In the genomic region with DNA sequence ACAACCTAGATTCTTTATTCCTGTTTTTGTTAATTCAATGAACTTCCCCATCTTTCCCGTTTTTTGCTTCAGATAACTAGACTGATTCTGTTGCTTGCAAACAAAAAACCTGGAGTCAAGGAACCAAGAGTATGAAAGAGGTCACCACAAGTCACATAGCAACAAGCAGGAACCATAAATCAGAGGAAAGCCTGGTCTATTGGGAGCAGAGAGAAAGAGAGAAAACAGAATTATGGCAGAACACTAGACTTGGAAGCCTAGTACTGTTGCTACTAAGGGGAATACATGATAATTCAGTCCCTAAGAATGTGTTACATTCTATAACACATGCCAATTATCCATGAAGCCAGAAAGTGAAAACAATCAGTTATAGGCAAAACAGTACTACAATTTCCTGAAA, we compare ENCODE assay signal across 17 cellular contexts.
A peak's percentile ranks its signal among the peaks of the same experiment; 100 is the strongest.
DNase-seq lines count a peak whose midpoint lies in the region; ATAC-seq and TF ChIP-seq lines count a peak whose summit lies in the region.
"Had no signal": no experiment of that assay in that cellular context is flagged by ENCODE, and none has a peak within 500 bp of the region (broad histone marks: within the 10 kb centered on the region; RNA-seq: fewer than 3 reads in every experiment).

No MANE protein-coding gene starts in this region.

- no peak overlapping the region for H3K4me3 Mint-ChIP-seq in T-helper 2 cell treated with Interferon-gamma antibody and Interleukin-4, amounts not matched to agents 5 μg/mL and 100 μg/mL, for 36 hours
- no peak overlapping the region for H3K4me3 Mint-ChIP-seq in T-helper 17 cell

- peaks cover 5% of the 10 kb centered on the region for H3K36me3 ChIP-seq in left ventricle myocardium inferior
- no peaks in the 10 kb centered on the region for H3K36me3 ChIP-seq in gastrocnemius medialis
- H3K36me3 ChIP-seq: esophagus squamous epithelium had no signal

- in situ Hi-C loops in gastrocnemius medialis (cut with MboI; ENCODE audit: low sequenced_read_pairs in 4 of 4): no loop called here

- H3K27me3 Mint-ChIP-seq in T-helper 2 cell treated with Interferon-gamma antibody and Interleukin-4, amounts not matched to agents 5 μg/mL and 100 μg/mL, for 36 hours (ENCODE audit: low read depth): no peaks in the 10 kb centered on the region
- no peaks in the 10 kb centered on the region for H3K27me3 Mint-ChIP-seq in T-helper 17 cell
- H3K27me3 Mint-ChIP-seq: CD8-positive, alpha-beta memory T cell; IgD-negative memory B cell had no signal

- peaks cover 40% of the 10 kb centered on the region for H3K4me1 Mint-ChIP-seq in T-helper 2 cell treated with Interferon-gamma antibody and Interleukin-4, amounts not matched to agents 5 μg/mL and 100 μg/mL, for 36 hours (ENCODE audit: low read depth)
- peaks cover 42% of the 10 kb centered on the region for H3K4me1 Mint-ChIP-seq in T-helper 17 cell

- peak overlapping the region; percentile 11 for H3K27ac Mint-ChIP-seq in T-helper 2 cell treated with Interferon-gamma antibody and Interleukin-4, amounts not matched to agents 5 μg/mL and 100 μg/mL, for 36 hours
- H3K27ac Mint-ChIP-seq in T-helper 17 cell: peak overlapping the region; percentile 39

- intact Hi-C loops in left ventricle myocardium inferior (cut with micrococcal nuclease): no loop called here
- intact Hi-C loops in gastrocnemius medialis (cut with DNase I; ENCODE audit: low total_unique reads): loop anchor here (5.0 kb wide), 2 partner anchors 63 to 228 kb away; partner anchors contain the start of gene TBL1XR1

- H3K9me3 Mint-ChIP-seq in T-helper 2 cell treated with Interferon-gamma antibody and Interleukin-4, amounts not matched to agents 5 μg/mL and 100 μg/mL, for 36 hours: no peaks in the 10 kb centered on the region
- H3K9me3 Mint-ChIP-seq: CD8-positive, alpha-beta memory T cell; IgD-negative memory B cell had no signal

- peaks cover 40% of the 10 kb centered on the region for H3K36me3 Mint-ChIP-seq in T-helper 2 cell treated with Interferon-gamma antibody and Interleukin-4, amounts not matched to agents 5 μg/mL and 100 μg/mL, for 36 hours (ENCODE audit: low read depth)
- H3K36me3 Mint-ChIP-seq in T-helper 17 cell (ENCODE audit: low read depth): no peaks in the 10 kb centered on the region

- ATAC-seq in T-helper 17 cell (no peak), gastrocnemius medialis (peak; percentile 24 to 43), GM18498 (IDR thresholded peaks at IDR 0.05; ENCODE audit: unreplicated experiment) (no peak), HG02973 (IDR thresholded peaks at IDR 0.05; ENCODE audit: unreplicated experiment) (no peak)
- ATAC-seq: GM12878 had no signal

- TF ChIP-seq POLR2A in gastrocnemius medialis (IDR thresholded peaks at IDR 0.05): no peak

- H3K9me3 ChIP-seq in T-helper 17 cell (ENCODE audit: control insufficient read depth, low read length, poor library complexity, severe bottlenecking): no peaks in the 10 kb centered on the region
- no peaks in the 10 kb centered on the region for H3K9me3 ChIP-seq in left ventricle myocardium inferior (replicated peaks)
- no peaks in the 10 kb centered on the region for H3K9me3 ChIP-seq in gastrocnemius medialis
- H3K9me3 ChIP-seq: esophagus squamous epithelium had no signal

- no peak for DNase-seq in T-helper 2 cell treated with Interferon-gamma antibody and Interleukin-4, amounts not matched to agents 5 μg/mL and 100 μg/mL, for 36 hours (ENCODE audit: low spot score)
- DNase-seq in T-helper 2 cell (no peak), T-helper 17 cell (no peak), left ventricle myocardium inferior (no peak), gastrocnemius medialis (no peak), anterior cingulate cortex (lab: John Stamatoyannopoulos, UW) (no peak)
- DNase-seq: activated CD4-positive, alpha-beta T cell treated with anti-CD3 and anti-CD28 coated beads, Interleukin-2, amount 50 U/mL, for 4 hours; CD8-positive, alpha-beta memory T cell; cortex of kidney; EL; esophagus squamous epithelium; NCI-H1092 treated with DMSO at 0.1 percent for 48 hours had no signal

- H3K27ac ChIP-seq in left ventricle myocardium inferior (replicated peaks) (peak overlapping the region; percentile 21), gastrocnemius medialis (peak overlapping the region in 1 of 4 donors; percentile 17)
- H3K27ac ChIP-seq: 22Rv1, esophagus squamous epithelium had no signal

- H3K27me3 ChIP-seq in left ventricle myocardium inferior (ENCODE audit: low read depth) (no peaks in the 10 kb centered on the region), gastrocnemius medialis (no peaks in the 10 kb centered on the region)
- H3K27me3 ChIP-seq: esophagus squamous epithelium had no signal

- TF ChIP-seq CTCF in left ventricle myocardium inferior (IDR thresholded peaks at IDR 0.05; ENCODE audit: borderline replicate concordance) (no peak), gastrocnemius medialis (IDR thresholded peaks at IDR 0.05 in 4 of 5, conservative IDR thresholded peaks at IDR 0.05 in 1 of 5) (no peak)

- H3K4me1 ChIP-seq in left ventricle myocardium inferior (peaks cover 77% of the 10 kb centered on the region), gastrocnemius medialis (peaks cover 21 to 44% of the 10 kb centered on the region in 2 donors)

- H3K4me3 ChIP-seq in left ventricle myocardium inferior: no peak overlapping the region
- H3K4me3 ChIP-seq in gastrocnemius medialis: no peak overlapping the region
- H3K4me3 ChIP-seq: esophagus squamous epithelium, GM12878 had no signal

Comparison
In these comparisons a context has a peak if more than half of its experiments do, and no peak if none do; other contexts are left out.
1. ATAC-seq: peak in gastrocnemius medialis (2 of 2); none in T-helper 17 cell (single experiment), GM18498 (single experiment) and HG02973 (single experiment).